Comparison of ENCODE assay signal across 1 cellular context in the genomic region with DNA sequence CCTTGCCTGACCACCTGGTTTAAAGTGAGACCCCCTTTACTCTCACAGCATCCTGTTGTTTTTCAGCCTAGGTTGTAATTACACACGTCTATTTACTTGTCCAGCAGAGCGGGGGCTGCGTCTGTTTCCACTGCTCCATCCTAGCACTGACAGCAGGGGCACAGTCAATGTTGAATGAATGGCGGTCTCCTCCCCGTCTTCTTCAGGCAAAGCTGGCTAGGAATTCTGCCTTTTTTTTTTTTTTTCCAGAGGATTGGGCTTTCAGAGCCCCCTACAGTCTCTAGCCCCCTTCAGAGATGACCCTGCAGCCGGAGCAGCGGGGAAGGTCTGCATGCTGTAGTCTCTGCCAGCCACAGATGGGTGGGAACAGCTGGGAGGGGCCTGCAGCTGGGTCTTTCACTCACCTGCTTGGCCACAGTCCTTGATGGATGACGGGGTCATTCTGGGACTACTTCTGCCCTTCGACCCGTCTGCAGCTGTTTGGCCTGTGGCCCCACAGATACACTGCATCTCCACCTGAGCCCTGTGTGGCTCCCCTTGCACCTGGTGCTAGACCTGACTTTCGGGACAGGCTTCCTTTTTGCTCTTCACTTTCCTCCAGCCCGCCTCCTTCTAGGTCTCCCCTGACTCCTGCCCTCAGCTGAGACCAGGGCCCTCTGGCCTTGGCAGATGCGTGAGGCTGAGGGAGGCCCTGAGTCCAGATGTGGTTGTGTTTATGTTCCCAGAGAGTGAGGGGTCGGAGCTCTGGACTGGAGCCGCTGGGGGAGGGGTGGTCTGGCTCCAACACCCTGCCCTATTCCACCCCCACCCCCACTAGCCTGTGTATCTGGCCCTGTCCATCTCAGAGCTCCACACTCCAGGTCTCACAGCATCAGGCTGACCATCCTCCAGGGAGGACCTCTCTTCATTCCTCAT.
A peak's percentile ranks its signal among the peaks of the same experiment; 100 is the strongest.
TF ChIP-seq lines count a peak whose summit lies in the region.

No MANE protein-coding gene starts in this region.

TF ChIP-seq in HepG2, 621 proteins besides CTCF, POLR2A, EP300 and RAD21 (continued from another document):
- TF ChIP-seq DRAP1 (CRISPR knock-in tag; IDR thresholded peaks at IDR 0.05): no peak
- 0 out of 2 replicates have a peak, but pooled peaks have one; percentile 32 for TF ChIP-seq TARDBP (CRISPR knock-in tag; IDR thresholded peaks at IDR 0.05)
- no peak for TF ChIP-seq TOE1 (CRISPR knock-in tag; IDR thresholded peaks at IDR 0.05)
- TF ChIP-seq BHLHE40 (IDR thresholded peaks at IDR 0.05; ENCODE audit: low read length): no peak
- TF ChIP-seq, protein P1, sequence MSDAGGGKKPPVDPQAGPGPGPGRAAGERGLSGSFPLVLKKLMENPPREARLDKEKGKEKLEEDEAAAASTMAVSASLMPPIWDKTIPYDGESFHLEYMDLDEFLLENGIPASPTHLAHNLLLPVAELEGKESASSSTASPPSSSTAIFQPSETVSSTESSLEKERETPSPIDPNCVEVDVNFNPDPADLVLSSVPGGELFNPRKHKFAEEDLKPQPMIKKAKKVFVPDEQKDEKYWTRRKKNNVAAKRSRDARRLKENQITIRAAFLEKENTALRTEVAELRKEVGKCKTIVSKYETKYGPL (CRISPR knock-in tag; IDR thresholded peaks at IDR 0.05): no peak
- TF ChIP-seq GMEB2 (CRISPR knock-in tag; IDR thresholded peaks at IDR 0.05; ENCODE audit: low read depth): no peak
- TF ChIP-seq ZNF720 (CRISPR knock-in tag; IDR thresholded peaks at IDR 0.05): no peak
- TF ChIP-seq, protein P2, sequence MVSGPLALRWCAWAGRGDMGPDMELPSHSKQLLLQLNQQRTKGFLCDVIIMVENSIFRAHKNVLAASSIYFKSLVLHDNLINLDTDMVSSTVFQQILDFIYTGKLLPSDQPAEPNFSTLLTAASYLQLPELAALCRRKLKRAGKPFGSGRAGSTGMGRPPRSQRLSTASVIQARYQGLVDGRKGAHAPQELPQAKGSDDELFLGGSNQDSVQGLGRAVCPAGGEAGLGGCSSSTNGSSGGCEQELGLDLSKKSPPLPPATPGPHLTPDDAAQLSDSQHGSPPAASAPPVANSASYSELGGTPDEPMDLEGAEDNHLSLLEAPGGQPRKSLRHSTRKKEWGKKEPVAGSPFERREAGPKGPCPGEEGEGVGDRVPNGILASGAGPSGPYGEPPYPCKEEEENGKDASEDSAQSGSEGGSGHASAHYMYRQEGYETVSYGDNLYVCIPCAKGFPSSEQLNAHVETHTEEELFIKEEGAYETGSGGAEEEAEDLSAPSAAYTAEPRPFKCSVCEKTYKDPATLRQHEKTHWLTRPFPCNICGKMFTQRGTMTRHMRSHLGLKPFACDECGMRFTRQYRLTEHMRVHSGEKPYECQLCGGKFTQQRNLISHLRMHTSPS (CRISPR knock-in tag; IDR thresholded peaks at IDR 0.05; ENCODE audit: low read depth): no peak
- TF ChIP-seq NFE2 (CRISPR knock-in tag; IDR thresholded peaks at IDR 0.05): no peak
- TF ChIP-seq MED1 (CRISPR knock-in tag; IDR thresholded peaks at IDR 0.05): no peak
- TF ChIP-seq ZNF768 (CRISPR knock-in tag; IDR thresholded peaks at IDR 0.05): no peak
- no peak for TF ChIP-seq FOXO1 (CRISPR knock-in tag; IDR thresholded peaks at IDR 0.05)
- TF ChIP-seq POLR2G (IDR thresholded peaks at IDR 0.05; ENCODE audit: low read depth, low read length): 0 out of 2 replicates have a peak, but pooled peaks have one; percentile 37
- no peak for TF ChIP-seq SP140L (CRISPR knock-in tag; IDR thresholded peaks at IDR 0.05; ENCODE audit: borderline replicate concordance)
- no peak for TF ChIP-seq HNRNPH1 (optimal IDR thresholded peaks at IDR 0.05; ENCODE audit: low read depth, low read length)
- peak; percentile 62 for TF ChIP-seq AGO2 (optimal IDR thresholded peaks at IDR 0.05; ENCODE audit: low read depth, low read length)
- no peak for TF ChIP-seq ZNF317 (CRISPR knock-in tag; IDR thresholded peaks at IDR 0.05)
- TF ChIP-seq FOXA1 (IDR thresholded peaks at IDR 0.05): no peak
- no peak for TF ChIP-seq FOXA1 (CRISPR knock-in tag; IDR thresholded peaks at IDR 0.05)
- no peak for TF ChIP-seq HNRNPK (IDR thresholded peaks at IDR 0.05; ENCODE audit: low read depth, low read length, poor library complexity, severe bottlenecking)
- TF ChIP-seq, protein P3, sequence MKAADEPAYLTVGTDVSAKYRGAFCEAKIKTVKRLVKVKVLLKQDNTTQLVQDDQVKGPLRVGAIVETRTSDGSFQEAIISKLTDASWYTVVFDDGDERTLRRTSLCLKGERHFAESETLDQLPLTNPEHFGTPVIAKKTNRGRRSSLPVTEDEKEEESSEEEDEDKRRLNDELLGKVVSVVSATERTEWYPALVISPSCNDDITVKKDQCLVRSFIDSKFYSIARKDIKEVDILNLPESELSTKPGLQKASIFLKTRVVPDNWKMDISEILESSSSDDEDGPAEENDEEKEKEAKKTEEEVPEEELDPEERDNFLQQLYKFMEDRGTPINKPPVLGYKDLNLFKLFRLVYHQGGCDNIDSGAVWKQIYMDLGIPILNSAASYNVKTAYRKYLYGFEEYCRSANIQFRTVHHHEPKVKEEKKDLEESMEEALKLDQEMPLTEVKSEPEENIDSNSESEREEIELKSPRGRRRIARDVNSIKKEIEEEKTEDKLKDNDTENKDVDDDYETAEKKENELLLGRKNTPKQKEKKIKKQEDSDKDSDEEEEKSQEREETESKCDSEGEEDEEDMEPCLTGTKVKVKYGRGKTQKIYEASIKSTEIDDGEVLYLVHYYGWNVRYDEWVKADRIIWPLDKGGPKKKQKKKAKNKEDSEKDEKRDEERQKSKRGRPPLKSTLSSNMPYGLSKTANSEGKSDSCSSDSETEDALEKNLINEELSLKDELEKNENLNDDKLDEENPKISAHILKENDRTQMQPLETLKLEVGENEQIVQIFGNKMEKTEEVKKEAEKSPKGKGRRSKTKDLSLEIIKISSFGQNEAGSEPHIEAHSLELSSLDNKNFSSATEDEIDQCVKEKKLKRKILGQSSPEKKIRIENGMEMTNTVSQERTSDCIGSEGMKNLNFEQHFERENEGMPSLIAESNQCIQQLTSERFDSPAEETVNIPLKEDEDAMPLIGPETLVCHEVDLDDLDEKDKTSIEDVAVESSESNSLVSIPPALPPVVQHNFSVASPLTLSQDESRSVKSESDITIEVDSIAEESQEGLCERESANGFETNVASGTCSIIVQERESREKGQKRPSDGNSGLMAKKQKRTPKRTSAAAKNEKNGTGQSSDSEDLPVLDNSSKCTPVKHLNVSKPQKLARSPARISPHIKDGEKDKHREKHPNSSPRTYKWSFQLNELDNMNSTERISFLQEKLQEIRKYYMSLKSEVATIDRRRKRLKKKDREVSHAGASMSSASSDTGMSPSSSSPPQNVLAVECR (CRISPR knock-in tag; IDR thresholded peaks at IDR 0.05; ENCODE audit: borderline replicate concordance): 0 out of 2 replicates have a peak, but pooled peaks have one; percentile 19
- no peak for TF ChIP-seq ZNF230 (CRISPR knock-in tag; IDR thresholded peaks at IDR 0.05)
- TF ChIP-seq ZNF441 (CRISPR knock-in tag; IDR thresholded peaks at IDR 0.05; ENCODE audit: borderline replicate concordance): no peak
- TF ChIP-seq PAXIP1 (CRISPR knock-in tag; conservative IDR thresholded peaks at IDR 0.05): 0 out of 2 replicates have a peak, but pooled peaks have one; percentile 17
- TF ChIP-seq ZIK1 (CRISPR knock-in tag; IDR thresholded peaks at IDR 0.05; ENCODE audit: borderline replicate concordance, low read depth): no peak
- no peak for TF ChIP-seq ATF5 (CRISPR knock-in tag; IDR thresholded peaks at IDR 0.05; ENCODE audit: low read depth)
- TF ChIP-seq SPEN (CRISPR knock-in tag; IDR thresholded peaks at IDR 0.05; ENCODE audit: low read depth): no peak
- no peak for TF ChIP-seq FOSL1 (CRISPR knock-in tag; IDR thresholded peaks at IDR 0.05; ENCODE audit: borderline replicate concordance)
- TF ChIP-seq CEBPB (IDR thresholded peaks at IDR 0.05; ENCODE audit: borderline replicate concordance, low read depth, low read length): no peak
- no peak for TF ChIP-seq GATA4 (IDR thresholded peaks at IDR 0.05; ENCODE audit: borderline replicate concordance, low read depth)
- no peak for TF ChIP-seq ZNF572 (CRISPR knock-in tag; IDR thresholded peaks at IDR 0.05)
- TF ChIP-seq TFAP4 (IDR thresholded peaks at IDR 0.05; ENCODE audit: borderline replicate concordance, low read depth): peak; percentile 56
